In the genomic region with DNA sequence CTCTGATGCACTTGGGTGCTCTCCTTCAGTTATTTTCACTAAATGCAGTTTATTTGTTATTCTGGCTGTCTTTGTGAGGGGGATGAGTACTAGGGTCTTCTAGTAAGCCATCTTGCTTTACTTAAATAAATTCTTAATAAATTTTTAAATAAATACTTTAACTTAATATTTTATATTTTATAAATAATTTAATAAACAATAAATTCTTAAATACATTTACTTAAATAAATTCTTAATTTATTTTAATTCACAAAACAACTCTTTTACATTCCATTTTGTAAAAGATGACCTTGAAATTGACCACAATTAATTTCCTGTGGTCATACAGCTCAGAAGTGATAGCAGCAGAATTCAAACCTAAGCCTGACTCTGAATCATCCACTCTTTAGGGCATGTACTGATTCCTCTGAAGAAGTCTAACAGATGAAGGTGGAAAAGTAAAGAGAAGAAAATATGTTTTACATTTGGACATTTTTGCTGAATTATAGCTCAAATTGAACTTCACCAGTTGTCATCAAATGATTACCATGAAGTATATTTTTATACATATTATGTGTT, we compare ENCODE assay signal across 33 cellular contexts. TPM values are rescaled to one million over a fixed set of nuclear protein-coding genes. Genes with fewer than 3 reads are reported as not detected.
"Had no signal": no experiment of that assay in that cellular context is flagged by ENCODE, and none has a peak within 500 bp of the region (broad histone marks: within the 10 kb centered on the region; RNA-seq: fewer than 3 reads in every experiment).

No MANE protein-coding gene starts in this region.

- ATAC-seq: heart right ventricle; left colon; left lung; lower lobe of right lung; naive thymus-derived CD4-positive, alpha-beta T cell; natural killer cell treated with Interleukin-12 subunit alpha and Interleukin-12 subunit beta and Interleukin-15 and Interleukin-18, amount 100 ng/mL, for 72 hours; stimulated activated naive B cell treated with anti-CD40 and anti-IgM and Interleukin-4, amounts not matched to agents 10 μg/mL and 1 μg/mL and 100 μg/mL, for 72 hours; stimulated activated naive CD8-positive, alpha-beta T cell treated with anti-CD3 and anti-CD28 coated beads, Interleukin-15, Interleukin-2, amounts not matched to agents 100 U/mL and 50 U/mL, for 24 hours had no signal

- H2AFZ ChIP-seq: hepatocyte had no signal

- H3K36me3 Mint-ChIP-seq: naive thymus-derived CD4-positive, alpha-beta T cell; natural killer cell treated with Interleukin-12 subunit alpha and Interleukin-12 subunit beta and Interleukin-15 and Interleukin-18, amount 100 ng/mL, for 72 hours; stimulated activated naive B cell treated with anti-CD40 and anti-IgM and Interleukin-4, amounts not matched to agents 10 μg/mL and 1 μg/mL and 100 μg/mL, for 72 hours had no signal

- H3K4me1 Mint-ChIP-seq: naive thymus-derived CD4-positive, alpha-beta T cell; stimulated activated naive B cell treated with anti-CD40 and anti-IgM and Interleukin-4, amounts not matched to agents 10 μg/mL and 1 μg/mL and 100 μg/mL, for 72 hours had no signal

- H3K4me2 ChIP-seq: hepatocyte had no signal

- H3K27me3 ChIP-seq: heart right ventricle, hepatocyte, left lung, ovary, right atrium auricular region, right lobe of liver, stomach, testis, tibial artery, upper lobe of right lung had no signal

- H3K27ac Mint-ChIP-seq: naive thymus-derived CD4-positive, alpha-beta T cell; natural killer cell treated with Interleukin-12 subunit alpha and Interleukin-12 subunit beta and Interleukin-15 and Interleukin-18, amount 100 ng/mL, for 72 hours; progenitor cell of endocrine pancreas; stimulated activated naive B cell treated with anti-CD40 and anti-IgM and Interleukin-4, amounts not matched to agents 10 μg/mL and 1 μg/mL and 100 μg/mL, for 72 hours had no signal

- H3K4me3 Mint-ChIP-seq: naive thymus-derived CD4-positive, alpha-beta T cell; natural killer cell treated with Interleukin-12 subunit alpha and Interleukin-12 subunit beta and Interleukin-15 and Interleukin-18, amount 100 ng/mL, for 72 hours; stimulated activated naive B cell treated with anti-CD40 and anti-IgM and Interleukin-4, amounts not matched to agents 10 μg/mL and 1 μg/mL and 100 μg/mL, for 72 hours had no signal

- H3K79me2 ChIP-seq: hepatocyte had no signal

- DNase-seq: heart right ventricle; left colon; left lung; lower lobe of right lung; mammary epithelial cell; mesenchymal stem cell; naive thymus-derived CD4-positive, alpha-beta T cell; ovary; right lobe of liver; stimulated activated CD4-positive, alpha-beta T cell treated with anti-CD3 and anti-CD28 coated beads, Interleukin-12 subunit alpha, Interleukin-12 subunit beta, amount 100 ng/mL, for 4 hours; stimulated activated CD4-positive, alpha-beta T cell treated with anti-CD3 and anti-CD28 coated beads, Interleukin-15, amount 100 ng/mL, for 24 hours; stimulated activated CD4-positive, alpha-beta T cell treated with anti-CD3 and anti-CD28 coated beads, Interleukin-2, amount 100 ng/mL, for 24 hours; stimulated activated CD4-positive, alpha-beta T cell treated with anti-CD3 and anti-CD28 coated beads, Interleukin-4, amount 100 ng/mL, for 1 hour; stimulated activated naive B cell treated with anti-CD40 and anti-IgM and Interleukin-4, amounts not matched to agents 10 μg/mL and 1 μg/mL and 100 μg/mL, for 72 hours; stimulated activated naive CD8-positive, alpha-beta T cell treated with anti-CD3 and anti-CD28 coated beads, Interleukin-15, Interleukin-2, amounts not matched to agents 100 U/mL and 50 U/mL, for 24 hours; stomach; testis; tibial artery; trophoblast cell; upper lobe of right lung had no signal

- H3K27me3 Mint-ChIP-seq: natural killer cell treated with Interleukin-12 subunit alpha and Interleukin-12 subunit beta and Interleukin-15 and Interleukin-18, amount 100 ng/mL, for 72 hours; progenitor cell of endocrine pancreas had no signal

- H3K4me1 ChIP-seq: heart right ventricle, left lung, lower lobe of right lung, right atrium auricular region, right lobe of liver, stomach, testis, tibial artery, upper lobe of right lung had no signal

- H3K9me3 ChIP-seq: ovary, right lobe of liver, testis, tibial artery, upper lobe of right lung had no signal

- H3K4me3 ChIP-seq: heart right ventricle, hepatocyte, left lung, lower lobe of right lung, ovary, right atrium auricular region, right lobe of liver, skin epidermis, stomach, testis, tibial artery, upper lobe of right lung had no signal

- FAIRE-seq: keratinocyte, urothelium cell line had no signal

- H3K27ac ChIP-seq: heart right ventricle, hepatocyte, left lung, lower lobe of right lung, ovary, right atrium auricular region, right lobe of liver, skin epidermis, stomach, testis, tibial artery, upper lobe of right lung had no signal

- H3K36me3 ChIP-seq: heart right ventricle, left lung, lower lobe of right lung, ovary, right atrium auricular region, right lobe of liver, stomach, tibial artery, upper lobe of right lung had no signal

RNA-seq across cellular contexts. Expression of gene MYL1, which starts 28.8 kb away (rescaled TPM):
- total RNA-seq: hepatocyte; left colon; left lung; liver; lower lobe of right lung; mammary epithelial cell; mucosa of gallbladder; naive thymus-derived CD4-positive, alpha-beta T cell; natural killer cell treated with Interleukin-12 subunit alpha and Interleukin-12 subunit beta and Interleukin-15 and Interleukin-18, amount 100 ng/mL, for 72 hours; omental fat pad; progenitor cell of endocrine pancreas; pulmonary artery endothelial cell; renal cortical epithelial cell; stomach; testis; upper lobe of right lung had no signal
- polyA plus RNA-seq: hepatocyte; keratinocyte; liver; mammary epithelial cell; naive thymus-derived CD4-positive, alpha-beta T cell; neural cell; ovary had no signal
